23 cellular contexts compared by ENCODE assay signal in the genomic region with DNA sequence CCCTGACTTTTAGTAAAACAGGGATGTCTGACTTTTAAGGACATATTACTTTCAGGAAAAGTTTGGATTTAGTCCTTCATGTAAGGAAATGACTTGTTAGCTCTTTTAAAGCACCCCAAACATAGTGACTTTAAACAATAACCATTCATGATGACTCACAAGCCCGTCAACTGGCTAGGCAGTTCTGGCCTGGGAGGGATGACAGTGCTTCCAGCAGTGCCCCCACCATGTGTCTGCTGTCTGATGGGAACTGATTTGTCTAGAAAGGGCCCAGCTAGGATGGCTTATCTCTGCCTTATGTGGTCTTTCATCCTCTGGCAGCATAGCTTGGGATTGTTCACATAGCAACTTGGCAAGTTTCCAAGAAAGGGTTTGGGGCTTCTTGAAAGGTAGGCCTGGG.
DNase-seq lines count a peak whose midpoint lies in the region; ATAC-seq lines count a peak whose summit lies in the region.
"Had no signal": no experiment of that assay in that cellular context is flagged by ENCODE, and none has a peak within 500 bp of the region (broad histone marks: within the 10 kb centered on the region; RNA-seq: fewer than 3 reads in every experiment).

No MANE protein-coding gene starts in this region.

- no peak overlapping the region for H3K14ac ChIP-seq in mesenchymal stem cell (ENCODE audit: low read length in 2 of 2)

- no peak overlapping the region for H3K23ac ChIP-seq in mesenchymal stem cell (ENCODE audit: low read length in 2 of 2)

- H2BK15ac ChIP-seq in mesenchymal stem cell (ENCODE audit: low read depth, poor library complexity, severe bottlenecking) = no peak overlapping the region

- no peaks in the 10 kb centered on the region for H3K79me1 ChIP-seq in mesenchymal stem cell (replicated peaks; ENCODE audit: low read length, poor library complexity, severe bottlenecking)

- H2AFZ ChIP-seq in mesenchymal stem cell (ENCODE audit: low read depth, low read length) = no peak overlapping the region

- no peak overlapping the region for H3K9ac ChIP-seq in mesenchymal stem cell (ENCODE audit: low read length)

- no peak overlapping the region for H2BK12ac ChIP-seq in mesenchymal stem cell (ENCODE audit: low read length in 2 of 2)

- H3K27ac ChIP-seq in mesodermal cell (ENCODE audit: low read depth, low read length, severe bottlenecking) (peak overlapping the region; percentile 18), mesenchymal stem cell (ENCODE audit: low read length, poor library complexity, severe bottlenecking) (no peak overlapping the region)
- H3K27ac ChIP-seq: ovary, right atrium auricular region, SK-N-MC, uterus had no signal

- peak; percentile 9 for DNase-seq in NCI-H2227 (lab: John Stamatoyannopoulos, UW; ENCODE audit: unreplicated experiment)
- no peak for DNase-seq in NCI-H2227 treated with DMSO at 0.1 percent for 48 hours (lab: John Stamatoyannopoulos, UW)
- peak; percentile 1 for DNase-seq in NCI-H1105 (lab: John Stamatoyannopoulos, UW)
- peak; percentile 38 for DNase-seq in astrocyte of the hippocampus (ENCODE audit: low read depth, low spot score)
- DNase-seq in activated T-cell treated with anti-CD3 and anti-CD28 coated beads, Interleukin-2, amount 50 U/mL, for 48 hours = no peak
- no peak for DNase-seq in mesenchymal stem cell
- DNase-seq: activated CD4-positive, alpha-beta memory T cell treated with anti-CD3 and anti-CD28 coated beads, Interleukin-2, amount 10 ng/mL, durations not matched to agents 7 days and 5 days; activated naive CD4-positive, alpha-beta T cell treated with Interleukin-2 at 50 U/mL for 16 hours; amygdala; GOT3; left cardiac atrium; naive thymus-derived CD8-positive, alpha-beta T cell; NCI-H1436 treated with DMSO at 0.1 percent for 48 hours; NCI-H226; ovary; RPMI8226; stimulated activated CD8-positive, alpha-beta memory T cell treated with anti-CD3 and anti-CD28 coated beads, Interleukin-4, amount 100 ng/mL, for 48 hours; T-helper 9 cell; uterus had no signal

- 67 to 80% methylated on average over 1 of the region's 1 CpG for WGBS in mesodermal cell (ENCODE audit: insufficient coverage in 2 of 2), 2 experiments
- 27% methylated on average over 1 of the region's 1 CpG for WGBS in mesenchymal stem cell

- ATAC-seq in HG02981 (IDR thresholded peaks at IDR 0.05; ENCODE audit: unreplicated experiment) = no peak
- ATAC-seq: left cardiac atrium; naive thymus-derived CD8-positive, alpha-beta T cell had no signal

- H3K36me3 ChIP-seq in mesodermal cell (ENCODE audit: control insufficient read depth, insufficient read depth, low read length) = no peaks in the 10 kb centered on the region
- no peaks in the 10 kb centered on the region for H3K36me3 ChIP-seq in mesenchymal stem cell (ENCODE audit: control insufficient read depth in 1 of 2, insufficient read depth in 2 of 2, low read depth in 1 of 2, low read length in 2 of 2)
- H3K36me3 ChIP-seq: ovary, right atrium auricular region, uterus had no signal

- H3K4me1 ChIP-seq in mesodermal cell (ENCODE audit: control insufficient read depth, insufficient read depth, low read length, poor library complexity, severe bottlenecking) = no peaks in the 10 kb centered on the region
- H3K4me1 ChIP-seq in mesenchymal stem cell (ENCODE audit: control insufficient read depth, insufficient read depth, low read depth, low read length) = no peaks in the 10 kb centered on the region
- H3K4me1 ChIP-seq: right atrium auricular region, uterus had no signal

- no peak overlapping the region for H2BK120ac ChIP-seq in mesenchymal stem cell (ENCODE audit: low read depth, low read length)

- H4K8ac ChIP-seq in mesenchymal stem cell (ENCODE audit: low read length) = no peak overlapping the region

- no peak overlapping the region for H2BK5ac ChIP-seq in mesenchymal stem cell (ENCODE audit: low read depth, low read length, poor library complexity, severe bottlenecking)

- no peak overlapping the region for H2AK5ac ChIP-seq in mesenchymal stem cell (ENCODE audit: low read length, severe bottlenecking)

- no peak overlapping the region for H4K91ac ChIP-seq in mesenchymal stem cell (ENCODE audit: low read length)

- peaks cover 12% of the 10 kb centered on the region for H3K9me3 ChIP-seq in mesodermal cell (ENCODE audit: control insufficient read depth, low read length)
- H3K9me3 ChIP-seq in mesenchymal stem cell (ENCODE audit: control insufficient read depth, low read length) = peaks cover 9% of the 10 kb centered on the region
- H3K9me3 ChIP-seq: ovary, uterus had no signal

- H3K18ac ChIP-seq in mesenchymal stem cell (ENCODE audit: low read depth in 1 of 2, low read length in 2 of 2) = no peak overlapping the region

- no peak overlapping the region for H3K4me3 ChIP-seq in mesodermal cell (ENCODE audit: extremely low read depth, insufficient read depth, low read length, poor library complexity, severe bottlenecking)
- no peak overlapping the region for H3K4me3 ChIP-seq in mesenchymal stem cell (ENCODE audit: insufficient read depth in 1 of 2, low read depth in 1 of 2, low read length in 2 of 2)
- H3K4me3 ChIP-seq: ovary, right atrium auricular region, SK-N-MC, uterus had no signal

- peaks cover 0 to 37% of the 10 kb centered on the region in 2 experiments for H3K27me3 ChIP-seq in mesenchymal stem cell (ENCODE audit: control insufficient read depth in 1 of 2, insufficient read depth in 1 of 2, low read length in 2 of 2)
- H3K27me3 ChIP-seq: ovary, right atrium auricular region, uterus had no signal

- no peak overlapping the region for H3K4ac ChIP-seq in mesenchymal stem cell (ENCODE audit: low read depth in 1 of 2, low read length in 2 of 2)

- no peak overlapping the region for H3K4me2 ChIP-seq in mesenchymal stem cell (ENCODE audit: low read length, poor library complexity, severe bottlenecking)

Comparison
In these comparisons a context has a peak if more than half of its experiments do, and no peak if none do; other contexts are left out.
1. DNase-seq: peak in NCI-H2227 (single experiment), NCI-H1105 (single experiment) and astrocyte of the hippocampus (single experiment); none in NCI-H2227 treated with DMSO at 0.1 percent for 48 hours (single experiment), activated T-cell treated with anti-CD3 and anti-CD28 coated beads, Interleukin-2, amount 50 U/mL, for 48 hours (0 of 2) and mesenchymal stem cell (single experiment).